ENCODE assay signal across 8 cellular contexts in the genomic region with DNA sequence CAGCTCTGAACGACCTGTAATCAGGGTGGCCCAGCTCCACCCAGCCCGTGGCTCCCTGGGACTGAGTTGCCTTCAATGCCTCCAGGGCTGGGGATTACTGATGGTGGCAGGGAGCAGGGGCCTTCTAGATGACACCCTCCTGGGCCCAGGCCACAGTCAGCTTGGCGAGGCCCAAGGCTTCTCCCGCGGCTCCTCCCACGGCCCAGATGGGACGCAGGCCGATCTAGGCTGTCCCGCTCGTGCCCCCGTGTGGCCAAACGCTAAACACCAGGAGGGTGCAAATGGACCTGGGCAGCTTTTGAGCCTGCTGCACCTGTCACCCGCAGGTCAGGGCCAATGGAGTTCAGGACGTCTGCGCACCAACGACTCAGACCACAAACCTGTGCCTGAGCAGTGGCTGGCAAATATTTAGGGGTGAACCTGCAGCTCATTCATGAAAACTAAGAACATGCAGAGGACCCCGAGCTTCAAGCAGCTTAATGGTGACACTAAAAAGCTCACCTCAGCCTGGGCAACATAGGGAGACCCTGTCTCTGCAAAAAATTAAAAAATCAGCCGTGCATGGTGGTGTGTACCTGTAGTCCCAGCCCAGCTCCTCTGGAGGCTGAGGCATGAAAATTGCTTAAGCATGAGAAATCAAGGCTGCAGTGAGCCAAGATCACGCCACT. TPM values are rescaled to one million over a fixed set of nuclear protein-coding genes. Genes with fewer than 3 reads are reported as not detected.
A peak's percentile ranks its signal among the peaks of the same experiment; 100 is the strongest.
DNase-seq lines count a peak whose midpoint lies in the region; ATAC-seq, FAIRE-seq and TF ChIP-seq lines count a peak whose summit lies in the region.

No MANE protein-coding gene starts in this region.

- TF ChIP-seq POLR2A in GM12891 (IDR thresholded peaks at IDR 0.05; ENCODE audit: low read depth, low read length): no peak

- H3K36me3 Mint-ChIP-seq in T-cell: no peaks in the 10 kb centered on the region

- DNase-seq in GM12891 (ENCODE audit: insufficient read length, low spot score) (peak; percentile 88), HFF-Myc (ENCODE audit: extremely low read depth, low read depth) (no peak), MV-4-11 (lab: John Stamatoyannopoulos, UW) (peak; percentile 61), T-cell (peak; percentile 43 to 84 (median 70)), adipocyte (ENCODE audit: low read depth) (peak; percentile 97), heart right ventricle (peak; percentile 88 to 91), pulmonary artery endothelial cell (ENCODE audit: low read depth, low spot score) (peak; percentile 33), cerebellar nuclear complex (lab: John Stamatoyannopoulos, UW) (no peak)

- peaks cover 0 to 7% (median 0%) of the 10 kb centered on the region in 3 donors for H3K4me1 Mint-ChIP-seq in T-cell

- no peaks in the 10 kb centered on the region for H3K36me3 ChIP-seq in adipocyte (ENCODE audit: control insufficient read depth, insufficient read depth, low read length, severe bottlenecking)
- no peaks in the 10 kb centered on the region for H3K36me3 ChIP-seq in heart right ventricle

- H3K9me3 ChIP-seq in adipocyte (ENCODE audit: control insufficient read depth, low read length) (no peaks in the 10 kb centered on the region), heart right ventricle (no peaks in the 10 kb centered on the region)

- H3K9me3 Mint-ChIP-seq in T-cell: no peaks in the 10 kb centered on the region

- intact Hi-C loops in heart right ventricle (cut with DNase I): loop anchor here (1.0 to 10.0 kb wide), 10 partner anchors 88 to 808 kb away; partner anchors contain the start of gene AKR1E2 (in 1 of the 10)

- WGBS in heart right ventricle, 2 donors: 16 to 19% methylated on average over 19 of the region's 19 CpGs

- no peaks in the 10 kb centered on the region for H3K27me3 ChIP-seq in adipocyte (replicated peaks; ENCODE audit: control insufficient read depth, insufficient read depth, low read length)
- H3K27me3 ChIP-seq in heart right ventricle: no peaks in the 10 kb centered on the region

- peaks cover 0 to 5% of the 10 kb centered on the region in 2 donors for H3K27me3 Mint-ChIP-seq in T-cell

- FAIRE-seq in GM12891 (lab: Jason Lieb, UNC): peak; percentile 99

- H3K27ac Mint-ChIP-seq in T-cell: no peak overlapping the region

- CTCF ChIA-PET in T-cell (lab: Charles Lee): interaction anchor here (0.5 to 3.5 kb wide), 17 partner anchors 53 to 809 kb away, joined by 3 to 77 read pairs (median 4); no protein-coding TSS in a partner anchor

- peaks cover 31% of the 10 kb centered on the region for H3K4me1 ChIP-seq in adipocyte (ENCODE audit: control insufficient read depth, insufficient read depth, low read length)
- peaks cover 0 to 26% (median 16%) of the 10 kb centered on the region in 9 donors for H3K4me1 ChIP-seq in heart right ventricle

- ATAC-seq in T-cell (replicated peaks in 1 of 4): peak; percentile 96 to 99 (median 97)
- ATAC-seq in heart right ventricle: peak; percentile 88 to 92 (median 91)

- no peak overlapping the region for H3K4me3 ChIP-seq in HFF-Myc (replicated peaks; ENCODE audit: low read depth, low read length)
- no peak overlapping the region for H3K4me3 ChIP-seq in adipocyte (ENCODE audit: low read length)
- H3K4me3 ChIP-seq in heart right ventricle: no peak overlapping the region

- no peak overlapping the region for H3K4me3 Mint-ChIP-seq in T-cell

- peak overlapping the region; percentile 45 for H3K9ac ChIP-seq in adipocyte (ENCODE audit: low read length)

- H3K27ac ChIP-seq in heart right ventricle: peak overlapping the region in 1 of 10 donors; percentile 34

- POLR2A ChIA-PET in T-cell (lab: Charles Lee): interaction anchor here in 1 of 2 donors (0.5 to 1.5 kb wide), 2 partner anchors 150 to 181 kb away, joined by 5 to 8 read pairs; no protein-coding TSS in a partner anchor

- TF ChIP-seq CTCF in HFF-Myc (IDR thresholded peaks at IDR 0.05; ENCODE audit: low read depth, low read length, missing control alignments) (peak; percentile 94), heart right ventricle (IDR thresholded peaks at IDR 0.05) (peak; percentile 86 to 96 (median 93))

TF ChIP-seq in GM12891, 5 proteins besides CTCF, POLR2A, EP300 and RAD21:
- no peak for TF ChIP-seq SPI1 (IDR thresholded peaks at IDR 0.05; ENCODE audit: low read depth, low read length)
- no peak for TF ChIP-seq POLR2AphosphoS5 (IDR thresholded peaks at IDR 0.05; ENCODE audit: low read depth, low read length)
- TF ChIP-seq TAF1 (IDR thresholded peaks at IDR 0.05; ENCODE audit: low read depth, low read length): no peak
- no peak; the same call in 1 of the 2 replicates for TF ChIP-seq POU2F2 (IDR thresholded peaks at IDR 0.05; ENCODE audit: low read depth, low read length)
- TF ChIP-seq PAX5 (IDR thresholded peaks at IDR 0.05; ENCODE audit: insufficient read depth, low read length, severe bottlenecking): no peak

RNA-seq across cellular contexts. Expression of gene ASB13, which starts 43.2 kb away (rescaled TPM):
- polyA plus RNA-seq in GM12891 (2012; ENCODE audit: low read depth, missing spikeins): 6.8 TPM
- total RNA-seq in T-cell (10 to 100 TPM in 4 of 5 donors, 1 to 10 TPM in 1; 9.4 to 22.8 (median 14.1) TPM), heart right ventricle (10 to 100 TPM in 9 of 10 donors, 1 to 10 TPM in 1; 9.3 to 16.3 (median 13.4) TPM), pulmonary artery endothelial cell (6.6 and 13.1 TPM in 2 replicates)
- 10 to 100 TPM in 1 of 2 donors, 1 to 10 TPM in 1; 8.4 to 18.0 TPM for polyA plus RNA-seq in heart right ventricle

Comparison
In these comparisons a context has a peak if more than half of its experiments do, and no peak if none do; other contexts are left out.
1. DNase-seq: peak in GM12891 (single experiment), MV-4-11 (single experiment), T-cell (34 of 34), adipocyte (single experiment), heart right ventricle (2 of 2) and pulmonary artery endothelial cell (single experiment); none in HFF-Myc (single experiment) and cerebellar nuclear complex (0 of 2).